In the genomic region with DNA sequence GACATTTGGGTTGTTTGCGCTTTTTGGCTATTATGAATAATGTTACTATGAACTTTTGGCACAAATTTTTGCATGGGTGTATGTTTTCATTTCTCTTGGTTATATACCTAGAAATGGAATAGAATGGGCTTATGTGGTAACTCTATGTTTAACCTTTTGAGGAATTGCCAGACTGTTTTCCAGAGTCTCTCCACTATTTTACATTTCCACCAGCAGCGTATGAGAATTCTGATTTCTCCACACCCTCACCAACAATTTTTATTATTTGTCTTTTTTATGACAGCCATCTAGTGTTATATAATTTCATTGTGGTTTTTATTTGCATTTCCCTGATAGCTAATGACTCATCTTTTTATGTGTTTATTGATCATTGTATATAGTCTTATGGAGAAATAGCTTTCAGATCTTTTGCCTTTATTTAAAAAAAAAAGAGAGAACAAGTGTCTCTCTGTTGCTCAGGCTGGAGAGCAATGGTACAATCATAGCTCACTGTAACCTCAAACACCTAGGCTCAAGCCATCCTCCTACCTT, we compare ENCODE assay signal across 24 cellular contexts.
"Had no signal": no experiment of that assay in that cellular context is flagged by ENCODE, and none has a peak within 500 bp of the region (broad histone marks: within the 10 kb centered on the region; RNA-seq: fewer than 3 reads in every experiment).

No MANE protein-coding gene starts in this region.

- H3K9me3 ChIP-seq: esophagus squamous epithelium, gastroesophageal sphincter, left ventricle myocardium inferior, lower lobe of right lung, psoas muscle, right lobe of liver, spleen, testis, tibial nerve had no signal

- DNase-seq: dermis blood vessel endothelial cell; esophagus squamous epithelium; foreskin fibroblast; glutamatergic neuron; immature natural killer cell; left ventricle myocardium inferior; lower lobe of right lung; mesenchymal stem cell; midbrain; naive thymus-derived CD4-positive, alpha-beta T cell; nephron progenitor cell; psoas muscle; retina; right lobe of liver; spleen; stimulated activated CD4-positive, alpha-beta T cell treated with anti-CD3 and anti-CD28 coated beads, Interleukin-15, amount 100 ng/mL, for 24 hours; stimulated activated CD4-positive, alpha-beta T cell treated with anti-CD3 and anti-CD28 coated beads, Interleukin-1b, Interleukin-23, amount 100 ng/mL, for 48 hours; stimulated activated CD4-positive, alpha-beta T cell treated with anti-CD3 and anti-CD28 coated beads, Interleukin-4, amount 100 ng/mL, for 24 hours; stimulated activated naive B cell treated with anti-CD40 and anti-IgM and Interleukin-4, amounts not matched to agents 10 μg/mL and 1 μg/mL and 100 μg/mL, for 72 hours; stimulated activated naive CD8-positive, alpha-beta T cell treated with anti-CD3 and anti-CD28 coated beads, Interleukin-15, amount 100 ng/mL, for 72 hours; testis had no signal

- H3K4me3 ChIP-seq: esophagus squamous epithelium, gastroesophageal sphincter, left ventricle myocardium inferior, lower lobe of right lung, psoas muscle, right lobe of liver, spleen, testis, tibial nerve had no signal

- H3K27me3 ChIP-seq: gastroesophageal sphincter, right lobe of liver, spleen, testis, tibial nerve had no signal

- H3K4me1 ChIP-seq: gastroesophageal sphincter, psoas muscle, testis, tibial nerve had no signal

- H3K36me3 ChIP-seq: esophagus squamous epithelium, gastroesophageal sphincter, left ventricle myocardium inferior, lower lobe of right lung, right lobe of liver, spleen, tibial nerve had no signal

- ATAC-seq: gastroesophageal sphincter; lower lobe of right lung; naive thymus-derived CD4-positive, alpha-beta T cell; psoas muscle; right lobe of liver; stimulated activated naive B cell treated with anti-CD40 and anti-IgM and Interleukin-4, amounts not matched to agents 10 μg/mL and 1 μg/mL and 100 μg/mL, for 72 hours; stimulated activated naive CD8-positive, alpha-beta T cell treated with anti-CD3 and anti-CD28 coated beads, Interleukin-15, amount 100 ng/mL, for 72 hours had no signal

- FAIRE-seq: keratinocyte had no signal

- H3K27ac ChIP-seq: gastroesophageal sphincter, left ventricle myocardium inferior, lower lobe of right lung, psoas muscle, right lobe of liver, spleen, testis, tibial nerve had no signal
